In genomic region chr18:36572135-36572856, GRCh38 we compare ENCODE assay signal across 9 cellular contexts.
DNase-seq lines count a peak whose midpoint lies in the region; ATAC-seq and TF ChIP-seq lines count a peak whose summit lies in the region.
"Had no signal": no experiment of that assay in that cellular context is flagged by ENCODE, and none has a peak within 500 bp of the region (broad histone marks: within the 10 kb centered on the region; RNA-seq: fewer than 3 reads in every experiment).

No MANE protein-coding gene starts in this region.

- ATAC-seq in GM18502 (IDR thresholded peaks at IDR 0.05; ENCODE audit: poor library complexity, unreplicated experiment) (peak; percentile 62), HG03457 (IDR thresholded peaks at IDR 0.05; ENCODE audit: unreplicated experiment) (no peak), HG03025 (IDR thresholded peaks at IDR 0.05; ENCODE audit: low FRiP score, unreplicated experiment) (no peak)
- ATAC-seq in activated T-helper 17 cell treated with anti-CD3 and anti-CD28 coated beads, Interleukin-2, amount 50 U/mL, for 72 hours (replicated peaks) = peak; percentile 48
- peak; percentile 64 for ATAC-seq in stimulated activated effector memory CD8-positive, alpha-beta T cell treated with anti-CD3 and anti-CD28 coated beads, Interleukin-12 subunit alpha, Interleukin-12 subunit beta, amount 100 ng/mL, for 72 hours

- no peaks in the 10 kb centered on the region for H3K9me3 ChIP-seq in left ventricle myocardium inferior (replicated peaks)

- H3K27ac Mint-ChIP-seq in activated T-helper 17 cell treated with anti-CD3 and anti-CD28 coated beads, Interleukin-2, amount 50 U/mL, for 72 hours = no peak overlapping the region
- H3K27ac Mint-ChIP-seq in stimulated activated effector memory CD8-positive, alpha-beta T cell treated with anti-CD3 and anti-CD28 coated beads, Interleukin-12 subunit alpha, Interleukin-12 subunit beta, amount 100 ng/mL, for 72 hours = no peak overlapping the region
- H3K27ac Mint-ChIP-seq: stimulated activated naive CD8-positive, alpha-beta T cell treated with anti-CD3 and anti-CD28 coated beads, Interleukin-15, Interleukin-2, amounts not matched to agents 100 ng/mL and 50 ng/mL, for 24 hours had no signal

- no peaks in the 10 kb centered on the region for H3K27me3 ChIP-seq in left ventricle myocardium inferior (ENCODE audit: low read depth)

- peaks cover 28% of the 10 kb centered on the region for H3K4me1 ChIP-seq in left ventricle myocardium inferior

- H3K4me3 ChIP-seq in left ventricle myocardium inferior = no peak overlapping the region

- TF ChIP-seq CTCF in AG09319 (IDR thresholded peaks at IDR 0.05; ENCODE audit: low read depth, low read length) (peak; percentile 75), left ventricle myocardium inferior (IDR thresholded peaks at IDR 0.05; ENCODE audit: borderline replicate concordance) (peak; percentile 59)

- H3K27me3 Mint-ChIP-seq in activated T-helper 17 cell treated with anti-CD3 and anti-CD28 coated beads, Interleukin-2, amount 50 U/mL, for 72 hours = peaks cover 4% of the 10 kb centered on the region

- H3K27ac ChIP-seq in left ventricle myocardium inferior (replicated peaks) = peak overlapping the region; percentile 29

- no peak overlapping the region for H3K4me3 Mint-ChIP-seq in activated T-helper 17 cell treated with anti-CD3 and anti-CD28 coated beads, Interleukin-2, amount 50 U/mL, for 72 hours
- no peak overlapping the region for H3K4me3 Mint-ChIP-seq in stimulated activated effector memory CD8-positive, alpha-beta T cell treated with anti-CD3 and anti-CD28 coated beads, Interleukin-12 subunit alpha, Interleukin-12 subunit beta, amount 100 ng/mL, for 72 hours
- H3K4me3 Mint-ChIP-seq: stimulated activated naive CD8-positive, alpha-beta T cell treated with anti-CD3 and anti-CD28 coated beads, Interleukin-15, Interleukin-2, amounts not matched to agents 100 ng/mL and 50 ng/mL, for 24 hours had no signal

- H3K36me3 ChIP-seq in left ventricle myocardium inferior = no peaks in the 10 kb centered on the region

- intact Hi-C loops in left ventricle myocardium inferior (cut with micrococcal nuclease) = loop anchor here (5.0 kb wide), 1 partner anchor 275 kb away; the partner anchor contains the start of gene FHOD3

- H3K9me3 Mint-ChIP-seq in activated T-helper 17 cell treated with anti-CD3 and anti-CD28 coated beads, Interleukin-2, amount 50 U/mL, for 72 hours = no peaks in the 10 kb centered on the region
- no peaks in the 10 kb centered on the region for H3K9me3 Mint-ChIP-seq in stimulated activated effector memory CD8-positive, alpha-beta T cell treated with anti-CD3 and anti-CD28 coated beads, Interleukin-12 subunit alpha, Interleukin-12 subunit beta, amount 100 ng/mL, for 72 hours
- H3K9me3 Mint-ChIP-seq: stimulated activated naive CD8-positive, alpha-beta T cell treated with anti-CD3 and anti-CD28 coated beads, Interleukin-15, Interleukin-2, amounts not matched to agents 100 ng/mL and 50 ng/mL, for 24 hours had no signal

- no peaks in the 10 kb centered on the region for H3K36me3 Mint-ChIP-seq in activated T-helper 17 cell treated with anti-CD3 and anti-CD28 coated beads, Interleukin-2, amount 50 U/mL, for 72 hours (ENCODE audit: low read depth)
- no peaks in the 10 kb centered on the region for H3K36me3 Mint-ChIP-seq in stimulated activated effector memory CD8-positive, alpha-beta T cell treated with anti-CD3 and anti-CD28 coated beads, Interleukin-12 subunit alpha, Interleukin-12 subunit beta, amount 100 ng/mL, for 72 hours

- DNase-seq in AG09319 (ENCODE audit: extremely low read depth, low read depth) = peak; percentile 32
- peak; percentile 12 for DNase-seq in NCI-H128 (lab: John Stamatoyannopoulos, UW; ENCODE audit: unreplicated experiment)
- DNase-seq in left ventricle myocardium inferior = no peak
- DNase-seq in stimulated activated effector memory CD8-positive, alpha-beta T cell treated with anti-CD3 and anti-CD28 coated beads, Interleukin-12 subunit alpha, Interleukin-12 subunit beta, amount 100 ng/mL, for 72 hours (ENCODE audit: low spot score in 2 of 2) = no peak

- no peaks in the 10 kb centered on the region for H3K4me1 Mint-ChIP-seq in activated T-helper 17 cell treated with anti-CD3 and anti-CD28 coated beads, Interleukin-2, amount 50 U/mL, for 72 hours
- no peaks in the 10 kb centered on the region for H3K4me1 Mint-ChIP-seq in stimulated activated effector memory CD8-positive, alpha-beta T cell treated with anti-CD3 and anti-CD28 coated beads, Interleukin-12 subunit alpha, Interleukin-12 subunit beta, amount 100 ng/mL, for 72 hours

Comparison
In these comparisons a context has a peak if more than half of its experiments do, and no peak if none do; other contexts are left out.
1. DNase-seq: peak in AG09319 (single experiment) and NCI-H128 (single experiment); none in left ventricle myocardium inferior (single experiment) and stimulated activated effector memory CD8-positive, alpha-beta T cell treated with anti-CD3 and anti-CD28 coated beads, Interleukin-12 subunit alpha, Interleukin-12 subunit beta, amount 100 ng/mL, for 72 hours (0 of 2).
2. ATAC-seq: peak in GM18502 (single experiment), activated T-helper 17 cell treated with anti-CD3 and anti-CD28 coated beads, Interleukin-2, amount 50 U/mL, for 72 hours (single experiment) and stimulated activated effector memory CD8-positive, alpha-beta T cell treated with anti-CD3 and anti-CD28 coated beads, Interleukin-12 subunit alpha, Interleukin-12 subunit beta, amount 100 ng/mL, for 72 hours (single experiment); none in HG03457 (single experiment) and HG03025 (single experiment).